In genomic region chr11:62575837-62576236, GRCh38 we compare ENCODE assay signal across 10 cellular contexts. TPM values are rescaled to one million over a fixed set of nuclear protein-coding genes. Genes with fewer than 3 reads are reported as not detected.
DNase-seq lines count a peak whose midpoint lies in the region; ATAC-seq and TF ChIP-seq lines count a peak whose summit lies in the region.
"Had no signal": no experiment of that assay in that cellular context is flagged by ENCODE, and none has a peak within 500 bp of the region (broad histone marks: within the 10 kb centered on the region; RNA-seq: fewer than 3 reads in every experiment).

No MANE protein-coding gene starts in this region.

- H3K4me3 ChIP-seq in body of pancreas = no peak overlapping the region
- peak overlapping the region in 1 of 4 donors; percentile 99 for H3K4me3 ChIP-seq in transverse colon

- no peak for DNase-seq in activated naive CD4-positive, alpha-beta T cell treated with anti-CD3 and anti-CD28 coated beads, Interleukin-2, amount 10 ng/mL, durations not matched to agents 7 days and 5 days
- no peak for DNase-seq in activated naive CD4-positive, alpha-beta T cell treated with Interleukin-2 at 50 U/mL for 16 hours
- DNase-seq in body of pancreas (no peak), mesothelial cell of epicardium (ENCODE audit: low spot score in 2 of 2, unreplicated experiment in 2 of 2) (no peak), transverse colon (no peak), A172 (ENCODE audit: low spot score) (no peak), NCI-H2029 (lab: John Stamatoyannopoulos, UW) (no peak)
- DNase-seq: C1 segment of cervical spinal cord, occipital lobe had no signal

- intact Hi-C loops in body of pancreas (cut with DNase I) = no loop called here
- intact Hi-C loops in transverse colon (cut with DNase I; ENCODE audit: low total_unique reads) = no loop called here

- CTCF ChIA-PET in activated naive CD4-positive, alpha-beta T cell treated with anti-CD3 and anti-CD28 coated beads, Interleukin-2, amount 10 ng/mL, durations not matched to agents 7 days and 5 days (lab: Charles Lee) = interaction anchor here (1.2 kb wide), 1 partner anchor 33 kb away, joined by 3 read pairs; no protein-coding TSS in a partner anchor

- H3K27ac Mint-ChIP-seq in activated naive CD4-positive, alpha-beta T cell treated with anti-CD3 and anti-CD28 coated beads, Interleukin-2, amount 10 ng/mL, durations not matched to agents 7 days and 5 days = no peak overlapping the region
- peak overlapping the region; percentile 99 for H3K27ac Mint-ChIP-seq in mesothelial cell of epicardium

- H3K4me1 ChIP-seq in body of pancreas = peaks cover 44% of the 10 kb centered on the region
- peaks cover 14 to 46% (median 41%) of the 10 kb centered on the region in 4 donors for H3K4me1 ChIP-seq in transverse colon

- H3K4me3 Mint-ChIP-seq in activated naive CD4-positive, alpha-beta T cell treated with anti-CD3 and anti-CD28 coated beads, Interleukin-2, amount 10 ng/mL, durations not matched to agents 7 days and 5 days = peak overlapping the region; percentile 86
- peak overlapping the region; percentile 97 for H3K4me3 Mint-ChIP-seq in mesothelial cell of epicardium

- H3K27ac ChIP-seq in body of pancreas (peak overlapping the region in 3 of 4 donors; percentile 82 to 92 (median 91)), transverse colon (peak overlapping the region; percentile 88 to 96 (median 94))

- ATAC-seq in body of pancreas (no peak), HG02870 (IDR thresholded peaks at IDR 0.05; ENCODE audit: unreplicated experiment) (no peak)

- H3K9me3 Mint-ChIP-seq in activated naive CD4-positive, alpha-beta T cell treated with anti-CD3 and anti-CD28 coated beads, Interleukin-2, amount 10 ng/mL, durations not matched to agents 7 days and 5 days = no peaks in the 10 kb centered on the region
- H3K9me3 Mint-ChIP-seq in mesothelial cell of epicardium = no peaks in the 10 kb centered on the region

- in situ Hi-C loops in transverse colon (cut with MboI; ENCODE audit: low pct_ligation_motif_present in 1 of 4, low pct_unique_long_range_greater_than_20kb in 1 of 4, low sequenced_read_pairs in 3 of 4) = loop anchor here in 1 of 4 donors (25.0 kb wide), 1 partner anchor 286 kb away; no protein-coding TSS in a partner anchor

- no peak for TF ChIP-seq POLR2A in body of pancreas (IDR thresholded peaks at IDR 0.05)
- TF ChIP-seq POLR2A in transverse colon (IDR thresholded peaks at IDR 0.05) = no peak

- 83 to 94% methylated on average over 6 to 14 of the region's 14 CpGs for WGBS in body of pancreas, 2 donors
- WGBS in transverse colon (ENCODE audit: low coverage in 1 of 2), 2 donors = 86 to 93% methylated on average over 2 to 14 of the region's 14 CpGs

- TF ChIP-seq CTCF in body of pancreas (IDR thresholded peaks at IDR 0.05) (no peak), mesothelial cell of epicardium (IDR thresholded peaks at IDR 0.05; ENCODE audit: unreplicated experiment) (no peak), transverse colon (IDR thresholded peaks at IDR 0.05) (no peak)

- H3K9me3 ChIP-seq in body of pancreas (no peaks in the 10 kb centered on the region), transverse colon (no peaks in the 10 kb centered on the region)

- H3K36me3 ChIP-seq in body of pancreas (replicated peaks in 1 of 2; ENCODE audit: insufficient read depth in 1 of 2, low read depth in 2 of 2) (peaks cover 0 to 12% of the 10 kb centered on the region in 2 donors), transverse colon (peaks cover 0 to 18% (median 3%) of the 10 kb centered on the region in 4 donors)

- peaks cover 46% of the 10 kb centered on the region for H3K4me1 Mint-ChIP-seq in activated naive CD4-positive, alpha-beta T cell treated with anti-CD3 and anti-CD28 coated beads, Interleukin-2, amount 10 ng/mL, durations not matched to agents 7 days and 5 days
- H3K4me1 Mint-ChIP-seq in mesothelial cell of epicardium = peaks cover 52% of the 10 kb centered on the region

- H3K27me3 Mint-ChIP-seq in activated naive CD4-positive, alpha-beta T cell treated with anti-CD3 and anti-CD28 coated beads, Interleukin-2, amount 10 ng/mL, durations not matched to agents 7 days and 5 days = no peaks in the 10 kb centered on the region
- no peaks in the 10 kb centered on the region for H3K27me3 Mint-ChIP-seq in mesothelial cell of epicardium (ENCODE audit: low read depth)

- no peak for TF ChIP-seq EP300 in transverse colon (IDR thresholded peaks at IDR 0.05; ENCODE audit: low read depth)

- peaks cover 49% of the 10 kb centered on the region for H3K36me3 Mint-ChIP-seq in activated naive CD4-positive, alpha-beta T cell treated with anti-CD3 and anti-CD28 coated beads, Interleukin-2, amount 10 ng/mL, durations not matched to agents 7 days and 5 days
- peaks cover 22% of the 10 kb centered on the region for H3K36me3 Mint-ChIP-seq in mesothelial cell of epicardium

- no peaks in the 10 kb centered on the region for H3K27me3 ChIP-seq in body of pancreas
- no peaks in the 10 kb centered on the region for H3K27me3 ChIP-seq in transverse colon

RNA-seq across cellular contexts. Expression of gene EEF1G, which starts 2.1 kb away (rescaled TPM):
- total RNA-seq in body of pancreas (1,000 to 10,000 TPM in 1 of 2 donors, 100 to 1,000 TPM in 1; 893 to 1,161 TPM), mesothelial cell of epicardium (1,747 to 1,829 TPM (median 1,814 TPM) in 3 replicates), transverse colon (1,000 to 10,000 TPM in 3 of 4 donors, 100 to 1,000 TPM in 1; 337 to 1,276 (median 1,207) TPM)
- total RNA-seq in A172 (2014; rRNA removed; shearing (Covaris generic)) = 1,294 and 1,343 TPM in 2 replicates

RNA-seq across cellular contexts. Expression of gene TUT1, which starts 15.5 kb away (rescaled TPM):
- total RNA-seq in body of pancreas (10 to 100 TPM; 10.1 to 11.2 TPM), mesothelial cell of epicardium (23.7 to 26.0 TPM (median 24.2 TPM) in 3 replicates), transverse colon (10 to 100 TPM in 2 of 4 donors, 1 to 10 TPM in 2; 6.0 to 12.4 (median 9.8) TPM)
- total RNA-seq in A172 (2014; rRNA removed; shearing (Covaris generic)) = 7.9 and 9.6 TPM in 2 replicates

RNA-seq across cellular contexts. Expression of gene MTA2, which starts 25.8 kb away (rescaled TPM):
- total RNA-seq in body of pancreas = 10 to 100 TPM; 26.2 to 29.3 TPM
- total RNA-seq in mesothelial cell of epicardium = 121 to 126 TPM (median 124 TPM) in 3 replicates
- total RNA-seq in transverse colon = 10 to 100 TPM; 42.0 to 80.1 (median 62.1) TPM
- 114 and 139 TPM in 2 replicates for total RNA-seq in A172 (2014; rRNA removed; shearing (Covaris generic))

RNA-seq across cellular contexts. Expression of gene AHNAK, which starts 29.2 kb away (rescaled TPM):
- total RNA-seq in body of pancreas (100 to 1,000 TPM; 168 to 241 TPM), mesothelial cell of epicardium (456 to 481 TPM (median 480 TPM) in 3 replicates), transverse colon (1,000 to 10,000 TPM in 1 of 4 donors, 100 to 1,000 TPM in 3; 561 to 1,032 (median 742) TPM)
- total RNA-seq in A172 (2014; rRNA removed; shearing (Covaris generic)) = 298 and 391 TPM in 2 replicates

RNA-seq across cellular contexts. Expression of gene EML3, which starts 36.7 kb away (rescaled TPM):
- 10 to 100 TPM; 31.4 to 69.9 TPM for total RNA-seq in body of pancreas
- total RNA-seq in mesothelial cell of epicardium = 52.2 to 54.3 TPM (median 53.3 TPM) in 3 replicates
- 10 to 100 TPM; 35.0 to 61.1 (median 44.9) TPM for total RNA-seq in transverse colon
- 16.0 and 19.5 TPM in 2 replicates for total RNA-seq in A172 (2014; rRNA removed; shearing (Covaris generic))
